12 cellular contexts compared by ENCODE assay signal in genomic region chr9:95108777-95109176, GRCh38.
"Had no signal": no experiment of that assay in that cellular context is flagged by ENCODE, and none has a peak within 500 bp of the region (broad histone marks: within the 10 kb centered on the region; RNA-seq: fewer than 3 reads in every experiment).

No MANE protein-coding gene starts in this region.

- H3K36me3 ChIP-seq: breast epithelium had no signal

- H3K4me3 ChIP-seq: breast epithelium, left lung had no signal

- H3K4me1 ChIP-seq: breast epithelium, left lung had no signal

- H3K9me3 ChIP-seq: breast epithelium, left lung had no signal

- DNase-seq: activated CD4-positive, alpha-beta T cell treated with anti-CD3 and anti-CD28 coated beads, Interleukin-2, amount 10 ng/mL, durations not matched to agents 7 days and 5 days; activated CD8-positive, alpha-beta memory T cell treated with anti-CD3 and anti-CD28 coated beads for 24 hours; activated gamma-delta T cell treated with Interleukin-2 at 50 U/mL for 16 hours; cerebellar nuclear complex; dermis blood vessel endothelial cell; hippocampal formation; left lung; natural killer cell; right cardiac atrium; stimulated activated naive CD8-positive, alpha-beta T cell treated with anti-CD3 and anti-CD28 coated beads, Interleukin-15, amount 100 ng/mL, for 72 hours had no signal

- ATAC-seq: left lung; natural killer cell; right cardiac atrium; stimulated activated naive CD8-positive, alpha-beta T cell treated with anti-CD3 and anti-CD28 coated beads, Interleukin-15, amount 100 ng/mL, for 72 hours had no signal

- H3K27me3 ChIP-seq: breast epithelium, left lung had no signal

- H3K27ac ChIP-seq: breast epithelium, left lung had no signal

- FAIRE-seq: keratinocyte had no signal
